In the genomic region with DNA sequence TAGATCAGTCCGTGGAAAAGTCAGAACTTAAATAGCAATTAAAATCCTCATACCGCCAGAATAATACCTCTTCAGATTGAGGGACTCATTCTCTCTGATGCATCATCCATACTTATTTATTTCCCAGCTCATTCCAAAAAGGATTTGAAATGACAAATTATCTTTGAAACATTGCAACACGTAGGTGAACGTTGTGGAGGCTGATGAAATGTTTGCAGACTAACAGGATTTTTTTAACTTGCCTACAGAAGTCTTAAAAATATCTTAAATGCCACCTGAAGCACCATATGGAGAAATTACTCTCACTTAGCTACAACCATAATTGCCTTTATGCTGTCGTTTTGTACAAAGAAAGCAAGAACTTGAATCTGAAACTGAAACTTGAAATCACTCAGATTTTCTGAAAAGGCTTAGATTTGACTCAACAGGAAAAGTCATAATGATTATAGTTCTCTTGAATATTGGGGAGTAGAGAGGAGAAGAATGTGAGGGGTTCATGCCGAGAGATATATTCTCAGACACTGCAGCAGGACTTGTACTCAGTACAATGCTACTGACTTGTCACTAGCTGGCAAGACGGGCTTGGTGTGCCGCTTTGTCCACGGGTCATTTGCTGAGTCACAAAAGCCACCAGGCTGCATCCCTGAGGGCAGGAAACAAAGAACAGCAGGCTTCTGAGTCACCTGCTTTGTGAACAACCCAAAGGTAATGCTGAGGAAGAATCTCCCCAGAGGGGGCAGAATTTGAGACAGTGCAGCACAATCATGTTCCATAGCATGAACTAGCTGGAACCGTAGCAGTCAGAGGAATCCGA, we compare ENCODE assay signal across 1 cellular context.
TF ChIP-seq lines count a peak whose summit lies in the region.

No MANE protein-coding gene starts in this region.

TF ChIP-seq in IMR-90, 13 proteins besides CTCF, POLR2A, EP300 and RAD21 (continued from another document):
- TF ChIP-seq, protein P1, sequence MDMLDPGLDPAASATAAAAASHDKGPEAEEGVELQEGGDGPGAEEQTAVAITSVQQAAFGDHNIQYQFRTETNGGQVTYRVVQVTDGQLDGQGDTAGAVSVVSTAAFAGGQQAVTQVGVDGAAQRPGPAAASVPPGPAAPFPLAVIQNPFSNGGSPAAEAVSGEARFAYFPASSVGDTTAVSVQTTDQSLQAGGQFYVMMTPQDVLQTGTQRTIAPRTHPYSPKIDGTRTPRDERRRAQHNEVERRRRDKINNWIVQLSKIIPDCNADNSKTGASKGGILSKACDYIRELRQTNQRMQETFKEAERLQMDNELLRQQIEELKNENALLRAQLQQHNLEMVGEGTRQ (IDR thresholded peaks at IDR 0.05; ENCODE audit: low read depth, low read length) = no peak
- no peak for TF ChIP-seq BHLHE40 (IDR thresholded peaks at IDR 0.05; ENCODE audit: low read depth, low read length)
- TF ChIP-seq RCOR1 (IDR thresholded peaks at IDR 0.05; ENCODE audit: insufficient replicate concordance, low read length) = no peak
- TF ChIP-seq MAZ (IDR thresholded peaks at IDR 0.05; ENCODE audit: borderline replicate concordance, low read depth, low read length) = no peak
- no peak for TF ChIP-seq MXI1 (IDR thresholded peaks at IDR 0.05; ENCODE audit: borderline replicate concordance, low read depth, low read length)
- no peak for TF ChIP-seq MAFK (IDR thresholded peaks at IDR 0.05; ENCODE audit: low read depth, low read length)
